In genomic region chr18:12791631-12792030, GRCh38 we compare ENCODE assay signal across 27 cellular contexts.
"Had no signal": no experiment of that assay in that cellular context is flagged by ENCODE, and none has a peak within 500 bp of the region (broad histone marks: within the 10 kb centered on the region; RNA-seq: fewer than 3 reads in every experiment).

No MANE protein-coding gene starts in this region.

- FAIRE-seq: keratinocyte had no signal

- H3K4me1 Mint-ChIP-seq: endodermal cell; nephron progenitor cell; stimulated activated naive B cell treated with anti-CD40 and anti-IgM and Interleukin-4, amounts not matched to agents 10 μg/mL and 1 μg/mL and 100 μg/mL, for 72 hours had no signal

- ATAC-seq: esophagus mucosa; gastrocnemius medialis; left ventricle myocardium superior; lower lobe of right lung; naive thymus-derived CD8-positive, alpha-beta T cell; psoas muscle; right cardiac atrium; stimulated activated naive B cell treated with anti-CD40 and anti-IgM and Interleukin-4, amounts not matched to agents 10 μg/mL and 1 μg/mL and 100 μg/mL, for 72 hours had no signal

- H3K4me1 ChIP-seq: gastrocnemius medialis, lower lobe of right lung, psoas muscle, sigmoid colon, spleen, tibial nerve, upper lobe of left lung, uterus had no signal

- H3K4me3 Mint-ChIP-seq: dendritic cell treated with granulocyte-macrophage colony-stimulating factor and Interleukin-4, amounts not matched to agents 40 ng/mL and 50 ng/mL, for 4 days; endodermal cell; naive thymus-derived CD8-positive, alpha-beta T cell; nephron progenitor cell; stimulated activated naive B cell treated with anti-CD40 and anti-IgM and Interleukin-4, amounts not matched to agents 10 μg/mL and 1 μg/mL and 100 μg/mL, for 72 hours; stimulated activated naive CD8-positive, alpha-beta T cell treated with anti-CD3 and anti-CD28 coated beads, Interleukin-15, Interleukin-2, amounts not matched to agents 100 ng/mL and 50 ng/mL, for 24 hours had no signal

- H3K27me3 Mint-ChIP-seq: dendritic cell treated with granulocyte-macrophage colony-stimulating factor and Interleukin-4, amounts not matched to agents 40 ng/mL and 50 ng/mL, for 4 days; naive thymus-derived CD8-positive, alpha-beta T cell; stimulated activated naive B cell treated with anti-CD40 and anti-IgM and Interleukin-4, amounts not matched to agents 10 μg/mL and 1 μg/mL and 100 μg/mL, for 72 hours; stimulated activated naive CD8-positive, alpha-beta T cell treated with anti-CD3 and anti-CD28 coated beads, Interleukin-15, Interleukin-2, amounts not matched to agents 100 ng/mL and 50 ng/mL, for 24 hours had no signal

- H3K27ac ChIP-seq: epithelial cell of prostate, gastrocnemius medialis, lower lobe of right lung, ovary, psoas muscle, sigmoid colon, skin epidermis, spleen, thoracic aorta, tibial nerve, upper lobe of left lung, uterus had no signal

- H3K9me3 ChIP-seq: gastrocnemius medialis, lower lobe of right lung, ovary, psoas muscle, sigmoid colon, spleen, thoracic aorta, tibial nerve, upper lobe of left lung, uterus had no signal

- H3K4me3 ChIP-seq: gastrocnemius medialis, lower lobe of right lung, ovary, psoas muscle, sigmoid colon, skin epidermis, spleen, thoracic aorta, tibial nerve, upper lobe of left lung, uterus had no signal

- H3K9me3 Mint-ChIP-seq: dendritic cell treated with granulocyte-macrophage colony-stimulating factor and Interleukin-4, amounts not matched to agents 40 ng/mL and 50 ng/mL, for 4 days; endodermal cell; naive thymus-derived CD8-positive, alpha-beta T cell; nephron progenitor cell; stimulated activated naive B cell treated with anti-CD40 and anti-IgM and Interleukin-4, amounts not matched to agents 10 μg/mL and 1 μg/mL and 100 μg/mL, for 72 hours; stimulated activated naive CD8-positive, alpha-beta T cell treated with anti-CD3 and anti-CD28 coated beads, Interleukin-15, Interleukin-2, amounts not matched to agents 100 ng/mL and 50 ng/mL, for 24 hours had no signal

- H3K27ac Mint-ChIP-seq: dendritic cell treated with granulocyte-macrophage colony-stimulating factor and Interleukin-4, amounts not matched to agents 40 ng/mL and 50 ng/mL, for 4 days; endodermal cell; nephron progenitor cell; stimulated activated naive B cell treated with anti-CD40 and anti-IgM and Interleukin-4, amounts not matched to agents 10 μg/mL and 1 μg/mL and 100 μg/mL, for 72 hours; stimulated activated naive CD8-positive, alpha-beta T cell treated with anti-CD3 and anti-CD28 coated beads, Interleukin-15, Interleukin-2, amounts not matched to agents 100 ng/mL and 50 ng/mL, for 24 hours had no signal

- DNase-seq: effector CD8-positive, alpha-beta T cell; endodermal cell; foreskin fibroblast; gastrocnemius medialis; head of caudate nucleus; left ventricle myocardium superior; lower lobe of right lung; naive thymus-derived CD8-positive, alpha-beta T cell; nephron progenitor cell; nucleus accumbens; ovary; posterior cingulate gyrus; psoas muscle; right cardiac atrium; sigmoid colon; spleen; stimulated activated naive B cell treated with anti-CD40 and anti-IgM and Interleukin-4, amounts not matched to agents 10 μg/mL and 1 μg/mL and 100 μg/mL, for 72 hours; upper lobe of left lung; uterus had no signal

- H3K36me3 ChIP-seq: ovary, thoracic aorta, uterus had no signal

- H3K27me3 ChIP-seq: gastrocnemius medialis, ovary, sigmoid colon, spleen, tibial nerve, upper lobe of left lung, uterus had no signal
